ENCODE assay signal across 9 cellular contexts in the genomic region with DNA sequence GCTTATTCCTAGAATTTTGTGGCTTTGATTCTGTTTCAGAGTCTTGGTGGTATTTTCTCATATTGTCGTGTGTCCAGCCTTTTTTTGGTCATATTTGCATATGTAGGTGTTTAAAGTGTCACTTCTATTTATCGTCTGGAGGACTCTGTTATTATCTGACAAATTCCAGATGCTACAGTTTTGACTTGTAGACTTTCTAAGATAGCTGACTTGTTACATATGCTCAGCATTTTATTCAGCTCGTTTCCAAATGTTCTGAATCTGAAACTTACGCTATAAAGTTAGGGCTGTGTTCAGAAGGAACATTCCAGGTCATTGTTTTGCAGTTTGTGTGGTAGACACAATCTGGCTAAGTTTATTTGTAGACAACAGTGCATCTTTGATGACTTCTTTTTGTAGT. TPM values are rescaled to one million over a fixed set of nuclear protein-coding genes. Genes with fewer than 3 reads are reported as not detected.
DNase-seq lines count a peak whose midpoint lies in the region; ATAC-seq, FAIRE-seq and TF ChIP-seq lines count a peak whose summit lies in the region.
"Had no signal": no experiment of that assay in that cellular context is flagged by ENCODE, and none has a peak within 500 bp of the region (broad histone marks: within the 10 kb centered on the region; RNA-seq: fewer than 3 reads in every experiment).

No MANE protein-coding gene starts in this region.

- intact Hi-C loops in pancreas (cut with DNase I) = no loop called here

- H3K4me1 ChIP-seq in A549 (peaks cover 30% of the 10 kb centered on the region), HUES6 (ENCODE audit: control insufficient read depth, insufficient read depth, low read length) (peaks cover 23% of the 10 kb centered on the region), mucosa of rectum (ENCODE audit: control insufficient read depth in 2 of 2, insufficient read depth in 2 of 2, low read length in 2 of 2) (peaks cover 18 to 37% of the 10 kb centered on the region in 2 donors), pancreas (peaks cover 11 to 29% (median 20%) of the 10 kb centered on the region in 3 donors)

- CTCF ChIA-PET in A549 (lab: Yijun Ruan, JAX) = interaction anchor here (0.6 to 2.7 kb wide), 8 partner anchors 11 to 124 kb away, joined by 3 to 14 read pairs (median 3); no protein-coding TSS in a partner anchor

- peak overlapping the region; percentile 76 for H3K4me3 ChIP-seq in A549
- H3K4me3 ChIP-seq in HUES6 (ENCODE audit: low read depth, low read length) = peak overlapping the region; percentile 99
- H3K4me3 ChIP-seq in cardiac fibroblast (replicated peaks in 1 of 2; ENCODE audit: low read depth in 2 of 2, low read length in 2 of 2) = peak overlapping the region; percentile 83 to 85
- peak overlapping the region; percentile 83 to 90 for H3K4me3 ChIP-seq in mucosa of rectum (ENCODE audit: low read length in 2 of 2)
- H3K4me3 ChIP-seq in pancreas = peak overlapping the region in 2 of 4 donors; percentile 80 to 82

- DNase-seq in A549 (ENCODE audit: low read depth in 1 of 2, low spot score in 1 of 2) (no peak), cardiac fibroblast (ENCODE audit: low read depth in 2 of 2) (peak in 1 of 2 donors; percentile 15), pancreas (no peak), anterior cingulate cortex (lab: John Stamatoyannopoulos, UW) (no peak), HTR-8/SVneo (ENCODE audit: insufficient read length, low spot score) (no peak)
- no peak for DNase-seq in stimulated activated naive CD4-positive, alpha-beta T cell (lab: John Stamatoyannopoulos, UW)
- DNase-seq: KG1 had no signal

- ATAC-seq in A549 = no peak
- ATAC-seq in pancreas = no peak

- peak overlapping the region; percentile 82 for H3K4me2 ChIP-seq in A549

- H3K27me3 ChIP-seq in HUES6 (ENCODE audit: control insufficient read depth, insufficient read depth, low read length) (no peaks in the 10 kb centered on the region), mucosa of rectum (ENCODE audit: control insufficient read depth in 2 of 2, insufficient read depth in 2 of 2, low read length in 2 of 2) (no peaks in the 10 kb centered on the region), pancreas (no peaks in the 10 kb centered on the region)

- H3K9me3 ChIP-seq in A549 (no peaks in the 10 kb centered on the region), HUES6 (ENCODE audit: control insufficient read depth, insufficient read depth, low read depth, low read length) (no peaks in the 10 kb centered on the region), mucosa of rectum (ENCODE audit: control insufficient read depth in 2 of 2, low read length in 2 of 2) (no peaks in the 10 kb centered on the region), pancreas (no peaks in the 10 kb centered on the region)

- no peak for TF ChIP-seq CTCF in A549 (IDR thresholded peaks at IDR 0.05)
- no peak for TF ChIP-seq CTCF in cardiac fibroblast (IDR thresholded peaks at IDR 0.05; ENCODE audit: low read depth, low read length)
- TF ChIP-seq CTCF in pancreas (IDR thresholded peaks at IDR 0.05) = no peak

- WGBS in A549 (ENCODE audit: missing lambda C conversion rate) = 45% methylated on average over 4 of the region's 4 CpGs
- WGBS in pancreas, 2 donors = 10 to 12% methylated on average over 4 of the region's 4 CpGs

- FAIRE-seq in A549 (lab: Jason Lieb, UNC) (no peak), pancreas (lab: Jason Lieb, UNC) (no peak), HTR-8/SVneo (lab: Jason Lieb, UNC) (no peak)

- peak overlapping the region; percentile 58 for H3K9ac ChIP-seq in HUES6 (ENCODE audit: low read length)
- H3K9ac ChIP-seq in mucosa of rectum (ENCODE audit: low read depth in 1 of 2, low read length in 2 of 2) = peak overlapping the region in 1 of 2 donors; percentile 40

- H3K27ac ChIP-seq in A549 = no peak overlapping the region
- H3K27ac ChIP-seq in HUES6 (ENCODE audit: low read depth, low read length) = no peak overlapping the region
- no peak overlapping the region for H3K27ac ChIP-seq in mucosa of rectum (ENCODE audit: low read depth in 2 of 2, low read length in 2 of 2)
- no peak overlapping the region for H3K27ac ChIP-seq in pancreas

- POLR2A ChIA-PET in A549 (lab: Yijun Ruan, JAX) = no interaction called here

- no peak for TF ChIP-seq RAD21 in A549 (conservative IDR thresholded peaks at IDR 0.05 in 1 of 2, IDR thresholded peaks at IDR 0.05 in 1 of 2)

- no peak for TF ChIP-seq POLR2A in A549 (IDR thresholded peaks at IDR 0.05; ENCODE audit: low read length)

- H3K36me3 ChIP-seq in HUES6 (ENCODE audit: control insufficient read depth, insufficient read depth, low read length) (peaks cover 48% of the 10 kb centered on the region), mucosa of rectum (ENCODE audit: control insufficient read depth in 2 of 2, insufficient read depth in 2 of 2, low read length in 2 of 2) (peaks cover 22 to 23% of the 10 kb centered on the region in 2 donors), pancreas (no peaks in the 10 kb centered on the region)

- no peak for TF ChIP-seq EP300 in A549 (IDR thresholded peaks at IDR 0.05)

TF ChIP-seq in A549, 52 proteins besides CTCF, POLR2A, EP300 and RAD21:
- TF ChIP-seq TFCP2L1 (CRISPR knock-in tag; IDR thresholded peaks at IDR 0.05) = no peak
- TF ChIP-seq POLR2AphosphoS2 (conservative IDR thresholded peaks at IDR 0.05; ENCODE audit: low read length) = no peak
- no peak for TF ChIP-seq RARB (CRISPR knock-in tag; IDR thresholded peaks at IDR 0.05)
- TF ChIP-seq RNF2 (IDR thresholded peaks at IDR 0.05; ENCODE audit: borderline replicate concordance, low read depth) = no peak
- no peak for TF ChIP-seq ZSCAN20 (CRISPR knock-in tag; IDR thresholded peaks at IDR 0.05)
- no peak for TF ChIP-seq ESRRA (IDR thresholded peaks at IDR 0.05; ENCODE audit: borderline replicate concordance, low read length)
- TF ChIP-seq, protein P1, sequence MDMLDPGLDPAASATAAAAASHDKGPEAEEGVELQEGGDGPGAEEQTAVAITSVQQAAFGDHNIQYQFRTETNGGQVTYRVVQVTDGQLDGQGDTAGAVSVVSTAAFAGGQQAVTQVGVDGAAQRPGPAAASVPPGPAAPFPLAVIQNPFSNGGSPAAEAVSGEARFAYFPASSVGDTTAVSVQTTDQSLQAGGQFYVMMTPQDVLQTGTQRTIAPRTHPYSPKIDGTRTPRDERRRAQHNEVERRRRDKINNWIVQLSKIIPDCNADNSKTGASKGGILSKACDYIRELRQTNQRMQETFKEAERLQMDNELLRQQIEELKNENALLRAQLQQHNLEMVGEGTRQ (IDR thresholded peaks at IDR 0.05) = no peak

RNA-seq across cellular contexts. Expression of gene PPP4R2, which starts 1.9 kb away (rescaled TPM):
- 42.9 and 68.4 TPM in 2 replicates for polyA plus RNA-seq in A549 (2011; rRNA removed)
- 7.9 and 8.2 TPM in 2 replicates for polyA plus RNA-seq in A549 (2012; cell fraction: cytosol; rRNA removed)
- polyA plus RNA-seq in A549 (2012; cell fraction: nucleus; rRNA removed) = 2.7 and 4.5 TPM in 2 replicates
- 39.3 to 42.0 TPM (median 39.5 TPM) in 3 replicates for polyA plus RNA-seq in A549 (2017; fragmentation: RNase III; extraction: RNeasy Plus Mini Kit Qiagen cat#74134 plus additional on column Dnase treatment)
- 9.8 and 11.9 TPM in 2 replicates for polyA minus RNA-seq in A549 (2011; rRNA and poly(A)+ RNA removed)
- total RNA-seq in pancreas = 10 to 100 TPM; 18.3 to 45.6 (median 24.4) TPM
- 10 to 100 TPM in 1 of 2 donors, 1 to 10 TPM in 1; 8.2 to 13.7 TPM for polyA plus RNA-seq in pancreas
